In genomic region chr4:2262145-2262943, GRCh38 we compare ENCODE assay signal across 8 cellular contexts. TPM values are rescaled to one million over a fixed set of nuclear protein-coding genes. Genes with fewer than 3 reads are reported as not detected.
DNase-seq lines count a peak whose midpoint lies in the region; ATAC-seq lines count a peak whose summit lies in the region.

No MANE protein-coding gene starts in this region.

- POLR2A ChIA-PET in activated CD4-positive, alpha-beta T cell treated with anti-CD3 and anti-CD28 coated beads, Interleukin-2, amount 10 ng/mL, durations not matched to agents 7 days and 5 days (lab: Charles Lee): interaction anchor here (0.9 to 1.0 kb wide), 3 partner anchors 21 to 150 kb away, joined by 3 to 6 read pairs (median 5); partner anchors contain the start of genes HAUS3 and POLN

- no peaks in the 10 kb centered on the region for H3K27me3 Mint-ChIP-seq in activated CD4-positive, alpha-beta T cell treated with anti-CD3 and anti-CD28 coated beads, Interleukin-2, amount 10 ng/mL, durations not matched to agents 7 days and 5 days

- ATAC-seq in GM19351 (IDR thresholded peaks at IDR 0.05; ENCODE audit: unreplicated experiment): peak; percentile 89
- peak; percentile 86 for ATAC-seq in HG03520 (IDR thresholded peaks at IDR 0.05; ENCODE audit: unreplicated experiment)
- peak; percentile 89 for ATAC-seq in left colon

- H3K4me1 Mint-ChIP-seq in activated CD4-positive, alpha-beta T cell treated with anti-CD3 and anti-CD28 coated beads, Interleukin-2, amount 10 ng/mL, durations not matched to agents 7 days and 5 days: peaks cover 6% of the 10 kb centered on the region

- H3K36me3 Mint-ChIP-seq in activated CD4-positive, alpha-beta T cell treated with anti-CD3 and anti-CD28 coated beads, Interleukin-2, amount 10 ng/mL, durations not matched to agents 7 days and 5 days (ENCODE audit: low read depth): no peaks in the 10 kb centered on the region

- intact Hi-C loops in left colon (cut with DNase I, micrococcal nuclease): loop anchor here in 1 of 2 donors (10.0 kb wide), 1 partner anchor 202 kb away; the partner anchor contains the start of gene RNF4

- CTCF ChIA-PET in activated CD4-positive, alpha-beta T cell treated with anti-CD3 and anti-CD28 coated beads, Interleukin-2, amount 10 ng/mL, durations not matched to agents 7 days and 5 days (lab: Charles Lee): interaction anchor here (0.7 to 0.9 kb wide), 2 partner anchors 21 to 536 kb away, joined by 3 to 5 read pairs; partner anchors contain the start of genes HAUS3 and POLN

- H3K4me3 Mint-ChIP-seq in activated CD4-positive, alpha-beta T cell treated with anti-CD3 and anti-CD28 coated beads, Interleukin-2, amount 10 ng/mL, durations not matched to agents 7 days and 5 days: peak overlapping the region; percentile 71

- H3K9me3 Mint-ChIP-seq in activated CD4-positive, alpha-beta T cell treated with anti-CD3 and anti-CD28 coated beads, Interleukin-2, amount 10 ng/mL, durations not matched to agents 7 days and 5 days: no peaks in the 10 kb centered on the region

- peak overlapping the region; percentile 88 for H3K27ac Mint-ChIP-seq in activated CD4-positive, alpha-beta T cell treated with anti-CD3 and anti-CD28 coated beads, Interleukin-2, amount 10 ng/mL, durations not matched to agents 7 days and 5 days

- DNase-seq in C1 segment of cervical spinal cord (lab: John Stamatoyannopoulos, UW) (peak; percentile 91 to 100 (median 98)), NCI-H526 treated with DMSO at 0.1 percent for 48 hours (lab: John Stamatoyannopoulos, UW) (peak; percentile 98), cortex of kidney (lab: John Stamatoyannopoulos, UW) (peak; percentile 93), left colon (peak; percentile 99)
- DNase-seq in activated CD4-positive, alpha-beta T cell treated with anti-CD3 and anti-CD28 coated beads, Interleukin-2, amount 10 ng/mL, durations not matched to agents 7 days and 5 days: peak; percentile 98
- DNase-seq in stimulated activated CD4-positive, alpha-beta T cell treated with anti-CD3 and anti-CD28 coated beads, Interleukin-1b, Interleukin-23, amount 100 ng/mL, for 4 hours (ENCODE audit: low read depth in 2 of 2): peak; percentile 92

RNA-seq across cellular contexts. Expression of gene MXD4, which starts 0.4 kb away (rescaled TPM):
- 10 to 100 TPM; 22.8 to 24.6 TPM for total RNA-seq in activated CD4-positive, alpha-beta T cell treated with anti-CD3 and anti-CD28 coated beads, Interleukin-2, amount 10 ng/mL, durations not matched to agents 7 days and 5 days
- total RNA-seq in left colon: 10 to 100 TPM; 33.1 to 49.8 TPM

RNA-seq across cellular contexts. Expression of gene HAUS3, which starts 20.4 kb away (rescaled TPM):
- 10 to 100 TPM; 25.3 to 26.4 TPM for total RNA-seq in activated CD4-positive, alpha-beta T cell treated with anti-CD3 and anti-CD28 coated beads, Interleukin-2, amount 10 ng/mL, durations not matched to agents 7 days and 5 days
- 1 to 10 TPM; 7.7 to 9.7 TPM for total RNA-seq in left colon

RNA-seq across cellular contexts. Expression of gene POLN, which starts 20.4 kb away (rescaled TPM):
- total RNA-seq in activated CD4-positive, alpha-beta T cell treated with anti-CD3 and anti-CD28 coated beads, Interleukin-2, amount 10 ng/mL, durations not matched to agents 7 days and 5 days: 1 to 10 TPM; 3.3 to 3.8 TPM
- 1 to 10 TPM; 1.3 to 3.1 TPM for total RNA-seq in left colon

Comparison
In these comparisons a context has a peak if more than half of its experiments do, and no peak if none do; other contexts are left out.
1. Peak in every context shown above with its lines: DNase-seq and ATAC-seq.